In the genomic region with DNA sequence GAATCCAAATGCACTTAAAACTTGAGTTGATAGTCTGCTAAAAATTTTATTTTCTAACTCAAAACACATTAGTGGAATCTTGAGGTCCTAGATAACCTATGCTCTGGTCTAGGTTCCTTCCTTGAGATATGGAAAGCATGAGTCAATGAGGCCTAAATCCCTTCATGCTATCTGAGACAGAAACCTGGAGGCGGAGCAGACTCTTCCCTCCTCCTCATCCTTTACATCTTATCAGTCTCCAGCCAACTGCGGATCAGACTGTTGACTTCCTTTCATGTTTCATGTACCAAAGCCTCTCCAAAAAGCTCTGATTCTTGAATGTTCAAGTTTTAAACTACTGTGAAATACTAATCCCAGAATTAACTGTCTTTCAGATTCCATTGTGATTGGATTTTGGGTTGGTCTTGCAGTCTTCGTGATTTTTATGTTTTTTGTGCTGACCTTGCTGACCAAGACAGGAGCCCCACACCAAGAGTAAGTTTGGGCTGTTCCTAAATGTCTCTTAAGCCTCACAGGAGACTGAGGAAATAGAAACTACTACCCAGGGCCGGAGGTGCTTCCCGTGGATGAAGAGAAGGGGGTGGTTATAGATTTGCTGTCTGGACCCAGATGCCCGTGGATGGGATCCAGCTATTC, we compare ENCODE assay signal across 1 cellular context.
TF ChIP-seq lines count a peak whose summit lies in the region.

No MANE protein-coding gene starts in this region.

TF ChIP-seq in K562, 482 proteins besides CTCF, POLR2A, EP300 and RAD21 (continued from another document and continues in another):
- TF ChIP-seq JUN (IDR thresholded peaks at IDR 0.05; ENCODE audit: borderline replicate concordance, low read depth, low read length): peak; percentile 84
- TF ChIP-seq JUN (CRISPR knock-in tag; IDR thresholded peaks at IDR 0.05; ENCODE audit: borderline replicate concordance): no peak
- no peak for TF ChIP-seq ZNF197 (CRISPR knock-in tag; IDR thresholded peaks at IDR 0.05; ENCODE audit: low read depth)
- TF ChIP-seq TEAD2 (tag; IDR thresholded peaks at IDR 0.05): no peak
- peak; percentile 47 for TF ChIP-seq BRD9 (IDR thresholded peaks at IDR 0.05; ENCODE audit: low read depth, partially characterized antibody)
- TF ChIP-seq NBN (IDR thresholded peaks at IDR 0.05; ENCODE audit: low read depth): peak; percentile 78; the same call in 1 of the 2 replicates
- peak; percentile 96 for TF ChIP-seq STAT5A (IDR thresholded peaks at IDR 0.05; ENCODE audit: borderline replicate concordance, low read length)
- TF ChIP-seq NCOR1 (IDR thresholded peaks at IDR 0.05): peak; percentile 98
- TF ChIP-seq MIER1 (IDR thresholded peaks at IDR 0.05; ENCODE audit: low read depth): 0 out of 2 replicates have a peak, but pooled peaks have one; percentile 11
- TF ChIP-seq ASH1L (IDR thresholded peaks at IDR 0.05; ENCODE audit: borderline replicate concordance, low read depth, partially characterized antibody): no peak
- peak in 1 of 2 experiments; percentile 95; a peak in 3 of 4 replicates for TF ChIP-seq HDAC1 (IDR thresholded peaks at IDR 0.05)
- peak; percentile 43; the same call in 1 of the 2 replicates for TF ChIP-seq C11orf30 (IDR thresholded peaks at IDR 0.05; ENCODE audit: low read depth)
- TF ChIP-seq MXI1 (IDR thresholded peaks at IDR 0.05; ENCODE audit: low read depth, low read length): no peak
- TF ChIP-seq ETV1 (tag; conservative IDR thresholded peaks at IDR 0.05; ENCODE audit: low read depth): peak; percentile 88
- no peak for TF ChIP-seq CBX2 (IDR thresholded peaks at IDR 0.05; ENCODE audit: insufficient read depth, low read length, poor library complexity, severe bottlenecking)
- no peak for TF ChIP-seq PURB (CRISPR knock-in tag; IDR thresholded peaks at IDR 0.05; ENCODE audit: low read depth)
- TF ChIP-seq ZBTB8A (IDR thresholded peaks at IDR 0.05; ENCODE audit: partially characterized antibody): no peak
- TF ChIP-seq TEAD4 (IDR thresholded peaks at IDR 0.05; ENCODE audit: low read length): peak; percentile 99
- no peak for TF ChIP-seq TEAD4 (CRISPR knock-in tag; IDR thresholded peaks at IDR 0.05; ENCODE audit: borderline replicate concordance)
- TF ChIP-seq RNF2 (IDR thresholded peaks at IDR 0.05): peak; percentile 89
- TF ChIP-seq DPF2 (IDR thresholded peaks at IDR 0.05): peak; percentile 99
- TF ChIP-seq, protein P1, sequence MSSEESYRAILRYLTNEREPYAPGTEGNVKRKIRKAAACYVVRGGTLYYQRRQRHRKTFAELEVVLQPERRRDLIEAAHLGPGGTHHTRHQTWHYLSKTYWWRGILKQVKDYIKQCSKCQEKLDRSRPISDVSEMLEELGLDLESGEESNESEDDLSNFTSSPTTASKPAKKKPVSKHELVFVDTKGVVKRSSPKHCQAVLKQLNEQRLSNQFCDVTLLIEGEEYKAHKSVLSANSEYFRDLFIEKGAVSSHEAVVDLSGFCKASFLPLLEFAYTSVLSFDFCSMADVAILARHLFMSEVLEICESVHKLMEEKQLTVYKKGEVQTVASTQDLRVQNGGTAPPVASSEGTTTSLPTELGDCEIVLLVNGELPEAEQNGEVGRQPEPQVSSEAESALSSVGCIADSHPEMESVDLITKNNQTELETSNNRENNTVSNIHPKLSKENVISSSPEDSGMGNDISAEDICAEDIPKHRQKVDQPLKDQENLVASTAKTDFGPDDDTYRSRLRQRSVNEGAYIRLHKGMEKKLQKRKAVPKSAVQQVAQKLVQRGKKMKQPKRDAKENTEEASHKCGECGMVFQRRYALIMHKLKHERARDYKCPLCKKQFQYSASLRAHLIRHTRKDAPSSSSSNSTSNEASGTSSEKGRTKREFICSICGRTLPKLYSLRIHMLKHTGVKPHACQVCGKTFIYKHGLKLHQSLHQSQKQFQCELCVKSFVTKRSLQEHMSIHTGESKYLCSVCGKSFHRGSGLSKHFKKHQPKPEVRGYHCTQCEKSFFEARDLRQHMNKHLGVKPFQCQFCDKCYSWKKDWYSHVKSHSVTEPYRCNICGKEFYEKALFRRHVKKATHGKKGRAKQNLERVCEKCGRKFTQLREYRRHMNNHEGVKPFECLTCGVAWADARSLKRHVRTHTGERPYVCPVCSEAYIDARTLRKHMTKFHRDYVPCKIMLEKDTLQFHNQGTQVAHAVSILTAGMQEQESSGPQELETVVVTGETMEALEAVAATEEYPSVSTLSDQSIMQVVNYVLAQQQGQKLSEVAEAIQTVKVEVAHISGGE (CRISPR knock-in tag; IDR thresholded peaks at IDR 0.05): 0 out of 6 replicates have a peak, but pooled peaks of 1 of the 3 experiments have one; percentile 37
- TF ChIP-seq, protein P2, sequence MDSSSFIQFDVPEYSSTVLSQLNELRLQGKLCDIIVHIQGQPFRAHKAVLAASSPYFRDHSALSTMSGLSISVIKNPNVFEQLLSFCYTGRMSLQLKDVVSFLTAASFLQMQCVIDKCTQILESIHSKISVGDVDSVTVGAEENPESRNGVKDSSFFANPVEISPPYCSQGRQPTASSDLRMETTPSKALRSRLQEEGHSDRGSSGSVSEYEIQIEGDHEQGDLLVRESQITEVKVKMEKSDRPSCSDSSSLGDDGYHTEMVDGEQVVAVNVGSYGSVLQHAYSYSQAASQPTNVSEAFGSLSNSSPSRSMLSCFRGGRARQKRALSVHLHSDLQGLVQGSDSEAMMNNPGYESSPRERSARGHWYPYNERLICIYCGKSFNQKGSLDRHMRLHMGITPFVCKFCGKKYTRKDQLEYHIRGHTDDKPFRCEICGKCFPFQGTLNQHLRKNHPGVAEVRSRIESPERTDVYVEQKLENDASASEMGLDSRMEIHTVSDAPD (CRISPR knock-in tag; IDR thresholded peaks at IDR 0.05): no peak
- TF ChIP-seq, protein P3, sequence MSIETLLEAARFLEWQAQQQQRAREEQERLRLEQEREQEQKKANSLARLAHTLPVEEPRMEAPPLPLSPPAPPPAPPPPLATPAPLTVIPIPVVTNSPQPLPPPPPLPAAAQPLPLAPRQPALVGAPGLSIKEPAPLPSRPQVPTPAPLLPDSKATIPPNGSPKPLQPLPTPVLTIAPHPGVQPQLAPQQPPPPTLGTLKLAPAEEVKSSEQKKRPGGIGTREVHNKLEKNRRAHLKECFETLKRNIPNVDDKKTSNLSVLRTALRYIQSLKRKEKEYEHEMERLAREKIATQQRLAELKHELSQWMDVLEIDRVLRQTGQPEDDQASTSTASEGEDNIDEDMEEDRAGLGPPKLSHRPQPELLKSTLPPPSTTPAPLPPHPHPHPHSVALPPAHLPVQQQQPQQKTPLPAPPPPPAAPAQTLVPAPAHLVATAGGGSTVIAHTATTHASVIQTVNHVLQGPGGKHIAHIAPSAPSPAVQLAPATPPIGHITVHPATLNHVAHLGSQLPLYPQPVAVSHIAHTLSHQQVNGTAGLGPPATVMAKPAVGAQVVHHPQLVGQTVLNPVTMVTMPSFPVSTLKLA (conservative IDR thresholded peaks at IDR 0.05): peak; percentile 39 to 68; a peak in 3 of 4 replicates
- TF ChIP-seq ETV5 (CRISPR knock-in tag; IDR thresholded peaks at IDR 0.05; ENCODE audit: low read depth): peak; percentile 84
- no peak for TF ChIP-seq ZNF75A (CRISPR knock-in tag; IDR thresholded peaks at IDR 0.05)
- TF ChIP-seq, protein P4, sequence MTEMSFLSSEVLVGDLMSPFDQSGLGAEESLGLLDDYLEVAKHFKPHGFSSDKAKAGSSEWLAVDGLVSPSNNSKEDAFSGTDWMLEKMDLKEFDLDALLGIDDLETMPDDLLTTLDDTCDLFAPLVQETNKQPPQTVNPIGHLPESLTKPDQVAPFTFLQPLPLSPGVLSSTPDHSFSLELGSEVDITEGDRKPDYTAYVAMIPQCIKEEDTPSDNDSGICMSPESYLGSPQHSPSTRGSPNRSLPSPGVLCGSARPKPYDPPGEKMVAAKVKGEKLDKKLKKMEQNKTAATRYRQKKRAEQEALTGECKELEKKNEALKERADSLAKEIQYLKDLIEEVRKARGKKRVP (CRISPR knock-in tag; IDR thresholded peaks at IDR 0.05): peak; percentile 46; the same call in 1 of the 2 replicates
- TF ChIP-seq NEUROD1 (IDR thresholded peaks at IDR 0.05; ENCODE audit: borderline replicate concordance, low read depth, low read length, partially characterized antibody): peak; percentile 80
- TF ChIP-seq HNRNPUL1 (IDR thresholded peaks at IDR 0.05; ENCODE audit: low read length): no peak
- no peak for TF ChIP-seq CBX8 (IDR thresholded peaks at IDR 0.05; ENCODE audit: borderline replicate concordance, extremely low read depth, low read depth, low read length, poor library complexity, severe bottlenecking)
- peak; percentile 52 to 55; a peak in 2 of 4 replicates for TF ChIP-seq MAZ (CRISPR knock-in tag; conservative IDR thresholded peaks at IDR 0.05 in 1 of 2, IDR thresholded peaks at IDR 0.05 in 1 of 2)
- TF ChIP-seq SMARCE1 (IDR thresholded peaks at IDR 0.05): peak; percentile 98
- TF ChIP-seq EWSR1 (IDR thresholded peaks at IDR 0.05; ENCODE audit: borderline replicate concordance, low read depth, partially characterized antibody): no peak
- peak; percentile 86 for TF ChIP-seq DMBX1 (CRISPR knock-in tag; IDR thresholded peaks at IDR 0.05; ENCODE audit: borderline replicate concordance)
- TF ChIP-seq FOSL1 (tag; conservative IDR thresholded peaks at IDR 0.05): peak; percentile 98
- TF ChIP-seq, protein P5, sequence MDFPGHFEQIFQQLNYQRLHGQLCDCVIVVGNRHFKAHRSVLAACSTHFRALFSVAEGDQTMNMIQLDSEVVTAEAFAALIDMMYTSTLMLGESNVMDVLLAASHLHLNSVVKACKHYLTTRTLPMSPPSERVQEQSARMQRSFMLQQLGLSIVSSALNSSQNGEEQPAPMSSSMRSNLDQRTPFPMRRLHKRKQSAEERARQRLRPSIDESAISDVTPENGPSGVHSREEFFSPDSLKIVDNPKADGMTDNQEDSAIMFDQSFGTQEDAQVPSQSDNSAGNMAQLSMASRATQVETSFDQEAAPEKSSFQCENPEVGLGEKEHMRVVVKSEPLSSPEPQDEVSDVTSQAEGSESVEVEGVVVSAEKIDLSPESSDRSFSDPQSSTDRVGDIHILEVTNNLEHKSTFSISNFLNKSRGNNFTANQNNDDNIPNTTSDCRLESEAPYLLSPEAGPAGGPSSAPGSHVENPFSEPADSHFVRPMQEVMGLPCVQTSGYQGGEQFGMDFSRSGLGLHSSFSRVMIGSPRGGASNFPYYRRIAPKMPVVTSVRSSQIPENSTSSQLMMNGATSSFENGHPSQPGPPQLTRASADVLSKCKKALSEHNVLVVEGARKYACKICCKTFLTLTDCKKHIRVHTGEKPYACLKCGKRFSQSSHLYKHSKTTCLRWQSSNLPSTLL (IDR thresholded peaks at IDR 0.05): no peak
- TF ChIP-seq, protein P6, sequence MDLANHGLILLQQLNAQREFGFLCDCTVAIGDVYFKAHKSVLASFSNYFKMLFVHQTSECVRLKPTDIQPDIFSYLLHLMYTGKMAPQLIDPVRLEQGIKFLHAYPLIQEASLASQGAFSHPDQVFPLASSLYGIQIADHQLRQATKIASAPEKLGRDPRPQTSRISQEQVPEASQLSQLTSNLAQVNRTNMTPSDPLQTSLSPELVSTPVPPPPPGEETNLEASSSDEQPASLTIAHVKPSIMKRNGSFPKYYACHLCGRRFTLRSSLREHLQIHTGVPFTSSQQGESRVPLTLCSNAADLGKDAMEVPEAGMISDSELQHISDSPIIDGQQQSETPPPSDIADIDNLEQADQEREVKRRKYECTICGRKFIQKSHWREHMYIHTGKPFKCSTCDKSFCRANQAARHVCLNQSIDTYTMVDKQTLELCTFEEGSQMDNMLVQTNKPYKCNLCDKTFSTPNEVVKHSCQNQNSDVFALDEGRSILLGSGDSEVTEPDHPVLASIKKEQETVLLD (IDR thresholded peaks at IDR 0.05): no peak
- TF ChIP-seq KAT2B (IDR thresholded peaks at IDR 0.05; ENCODE audit: low read depth, low read length): no peak
- TF ChIP-seq U2AF2 (optimal IDR thresholded peaks at IDR 0.05; ENCODE audit: low read depth, low read length): no peak
- TF ChIP-seq ZNF436 (CRISPR knock-in tag; IDR thresholded peaks at IDR 0.05): no peak
